29 cellular contexts compared by ENCODE assay signal in genomic region chr11:26344647-26345046, GRCh38. TPM values are rescaled to one million over a fixed set of nuclear protein-coding genes. Genes with fewer than 3 reads are reported as not detected.
DNase-seq lines count a peak whose midpoint lies in the region; ATAC-seq, FAIRE-seq and TF ChIP-seq lines count a peak whose summit lies in the region.
"Had no signal": no experiment of that assay in that cellular context is flagged by ENCODE, and none has a peak within 500 bp of the region (broad histone marks: within the 10 kb centered on the region; RNA-seq: fewer than 3 reads in every experiment).

No MANE protein-coding gene starts in this region.

- no peak overlapping the region for H3K27ac Mint-ChIP-seq in astrocyte (ENCODE audit: unreplicated experiment)
- H3K27ac Mint-ChIP-seq: activated naive CD4-positive, alpha-beta T cell treated with anti-CD3 and anti-CD28 coated beads, Interleukin-2, amount 50 U/mL, for 24 hours; CD8-positive, alpha-beta memory T cell; stimulated activated effector memory CD8-positive, alpha-beta T cell treated with anti-CD3 and anti-CD28 coated beads, Interleukin-12 subunit alpha, Interleukin-12 subunit beta, amount 100 ng/mL, for 72 hours had no signal

- H3K36me3 Mint-ChIP-seq in astrocyte (ENCODE audit: low read depth, unreplicated experiment): no peaks in the 10 kb centered on the region
- H3K36me3 Mint-ChIP-seq: activated naive CD4-positive, alpha-beta T cell treated with anti-CD3 and anti-CD28 coated beads, Interleukin-2, amount 50 U/mL, for 24 hours; CD8-positive, alpha-beta memory T cell; stimulated activated effector memory CD8-positive, alpha-beta T cell treated with anti-CD3 and anti-CD28 coated beads, Interleukin-12 subunit alpha, Interleukin-12 subunit beta, amount 100 ng/mL, for 72 hours had no signal

- no peak overlapping the region for H3K4me2 ChIP-seq in astrocyte (ENCODE audit: low read length)

- H3K4me3 Mint-ChIP-seq in astrocyte (ENCODE audit: unreplicated experiment): no peak overlapping the region
- H3K4me3 Mint-ChIP-seq: activated naive CD4-positive, alpha-beta T cell treated with anti-CD3 and anti-CD28 coated beads, Interleukin-2, amount 50 U/mL, for 24 hours; CD8-positive, alpha-beta memory T cell; stimulated activated effector memory CD8-positive, alpha-beta T cell treated with anti-CD3 and anti-CD28 coated beads, Interleukin-12 subunit alpha, Interleukin-12 subunit beta, amount 100 ng/mL, for 72 hours had no signal

- H3K27me3 ChIP-seq in astrocyte (ENCODE audit: insufficient read depth, low read length): no peaks in the 10 kb centered on the region
- H3K27me3 ChIP-seq: cardiac muscle cell, colonic mucosa, SJCRH30 had no signal

- H4K20me1 ChIP-seq in astrocyte (ENCODE audit: insufficient read depth, low read length): no peaks in the 10 kb centered on the region

- H3K27ac ChIP-seq in astrocyte (ENCODE audit: low read depth, low read length): no peak overlapping the region
- H3K27ac ChIP-seq: cardiac muscle cell, colonic mucosa, epithelial cell of prostate, SJCRH30, WERI-Rb-1 had no signal

- no peaks in the 10 kb centered on the region for H3K9me3 ChIP-seq in astrocyte (ENCODE audit: insufficient read depth, low read depth, low read length)
- H3K9me3 ChIP-seq: colonic mucosa, SJCRH30 had no signal

- ATAC-seq in HG03175 (IDR thresholded peaks at IDR 0.05; ENCODE audit: unreplicated experiment) (no peak), HG03439 (IDR thresholded peaks at IDR 0.05; ENCODE audit: unreplicated experiment) (no peak)
- ATAC-seq: stimulated activated effector memory CD8-positive, alpha-beta T cell treated with anti-CD3 and anti-CD28 coated beads, Interleukin-12 subunit alpha, Interleukin-12 subunit beta, amount 100 ng/mL, for 72 hours had no signal

- TF ChIP-seq CTCF in astrocyte (IDR thresholded peaks at IDR 0.05; ENCODE audit: insufficient read depth, low read depth, low read length) (no peak), GM20000 (IDR thresholded peaks at IDR 0.05; ENCODE audit: extremely low read depth, missing control alignments) (no peak)

- no peaks in the 10 kb centered on the region for H3K27me3 Mint-ChIP-seq in astrocyte (ENCODE audit: low read depth, unreplicated experiment)
- H3K27me3 Mint-ChIP-seq: activated naive CD4-positive, alpha-beta T cell treated with anti-CD3 and anti-CD28 coated beads, Interleukin-2, amount 50 U/mL, for 24 hours; CD8-positive, alpha-beta memory T cell had no signal

- H3K4me3 ChIP-seq in astrocyte (ENCODE audit: insufficient read depth, low read depth, low read length): no peak overlapping the region
- H3K4me3 ChIP-seq: cardiac muscle cell, colonic mucosa, SJCRH30 had no signal

- DNase-seq in AG20443 (ENCODE audit: low spot score) (peak; percentile 33), LHCN-M2 (ENCODE audit: low read depth) (peak; percentile 4), astrocyte (ENCODE audit: low read depth) (peak; percentile 4), fibroblast of the conjunctiva (ENCODE audit: low read depth) (peak; percentile 10), ecto neural progenitor cell (ENCODE audit: low spot score) (no peak), GM20000 (ENCODE audit: low spot score) (no peak)
- DNase-seq: activated CD4-positive, alpha-beta T cell treated with anti-CD3 and anti-CD28 coated beads for 4 hours; CD8-positive, alpha-beta memory T cell; colonic mucosa; DMS153; effector CD8-positive, alpha-beta T cell; NCI-H1105 treated with DMSO at 0.1 percent for 48 hours; NCI-H1930; NCI-H526; T1000; trophoblast cell; WERI-Rb-1 had no signal

- no peaks in the 10 kb centered on the region for H3K4me1 Mint-ChIP-seq in astrocyte (ENCODE audit: low read depth, unreplicated experiment)
- H3K4me1 Mint-ChIP-seq: activated naive CD4-positive, alpha-beta T cell treated with anti-CD3 and anti-CD28 coated beads, Interleukin-2, amount 50 U/mL, for 24 hours; CD8-positive, alpha-beta memory T cell; stimulated activated effector memory CD8-positive, alpha-beta T cell treated with anti-CD3 and anti-CD28 coated beads, Interleukin-12 subunit alpha, Interleukin-12 subunit beta, amount 100 ng/mL, for 72 hours had no signal

- no peaks in the 10 kb centered on the region for H3K4me1 ChIP-seq in astrocyte (ENCODE audit: insufficient read depth, low read length)
- H3K4me1 ChIP-seq: colonic mucosa, SJCRH30 had no signal

- no peaks in the 10 kb centered on the region for H3K9me3 Mint-ChIP-seq in astrocyte (ENCODE audit: unreplicated experiment)

- no peaks in the 10 kb centered on the region for H3K79me2 ChIP-seq in astrocyte (ENCODE audit: insufficient read depth, low read length)

- H3K36me3 ChIP-seq in astrocyte (ENCODE audit: insufficient read depth, low read length): no peaks in the 10 kb centered on the region
- H3K36me3 ChIP-seq: cardiac muscle cell, colonic mucosa, SJCRH30, WERI-Rb-1 had no signal

- FAIRE-seq in astrocyte (lab: Jason Lieb, UNC): no peak
- FAIRE-seq: GM12892 had no signal

- no peak overlapping the region for H2AFZ ChIP-seq in astrocyte (ENCODE audit: low read depth, low read length)

- no peak overlapping the region for H3K9ac ChIP-seq in astrocyte (ENCODE audit: low read length)

RNA-seq across cellular contexts. Expression of gene ANO3, which starts 12.7 kb away (rescaled TPM):
- not detected in 2 replicates for total RNA-seq in LHCN-M2 (2014; rRNA removed)
- not detected for polyA plus RNA-seq in LHCN-M2 (2012)
- 0.07 and 0.11 TPM in 2 replicates for total RNA-seq in astrocyte
- total RNA-seq: activated CD8-positive, alpha-beta memory T cell treated with anti-CD3 and anti-CD28 coated beads for 36 hours; cardiac muscle cell; CD8-positive, alpha-beta memory T cell; HT1080; osteocyte had no signal
- polyA plus RNA-seq: cardiac muscle cell; CD8-positive, alpha-beta memory T cell; neural cell had no signal

Comparison
In these comparisons a context has a peak if more than half of its experiments do, and no peak if none do; other contexts are left out.
1. DNase-seq: peak in AG20443 (single experiment), LHCN-M2 (single experiment), astrocyte (single experiment) and fibroblast of the conjunctiva (single experiment); none in ecto neural progenitor cell (single experiment) and GM20000 (single experiment).